8 cellular contexts compared by ENCODE assay signal in the genomic region with DNA sequence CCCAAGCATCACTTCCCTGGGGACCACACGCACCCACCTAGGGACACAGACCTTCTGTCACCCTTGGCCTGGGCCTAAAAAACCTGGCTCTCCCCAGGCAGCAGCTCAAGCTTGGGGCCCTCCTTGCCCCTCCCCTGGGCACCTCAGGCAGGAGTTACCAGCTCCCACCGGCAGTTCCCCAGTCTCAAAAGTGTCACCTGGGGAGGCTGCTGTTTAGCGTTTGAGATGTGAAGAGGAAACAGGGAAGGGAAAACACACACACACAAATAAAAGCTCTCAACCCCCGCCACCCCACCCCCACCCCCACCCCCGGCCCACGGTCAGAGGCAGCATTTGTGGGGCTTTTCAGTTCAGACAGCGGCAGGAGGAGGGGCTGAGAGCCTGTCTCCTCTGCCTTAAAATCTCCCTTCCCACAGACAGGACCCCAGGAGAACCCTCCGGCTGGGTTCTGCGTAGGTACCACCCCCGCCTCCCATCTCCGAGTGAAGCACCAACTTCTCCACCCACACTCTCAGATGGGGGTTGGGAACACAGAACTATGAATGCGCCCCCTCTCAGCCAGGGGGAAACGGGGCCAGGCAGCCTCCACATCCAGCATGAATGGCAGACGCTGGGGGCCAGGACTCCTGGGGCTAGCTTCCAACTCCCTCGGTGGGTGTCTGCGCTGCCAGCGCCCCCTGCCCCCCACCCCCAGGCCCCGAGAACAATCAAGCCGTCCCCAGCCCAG. TPM values are rescaled to one million over a fixed set of nuclear protein-coding genes. Genes with fewer than 3 reads are reported as not detected.
DNase-seq lines count a peak whose midpoint lies in the region; ATAC-seq and TF ChIP-seq lines count a peak whose summit lies in the region.
"Had no signal": no experiment of that assay in that cellular context is flagged by ENCODE, and none has a peak within 500 bp of the region (broad histone marks: within the 10 kb centered on the region; RNA-seq: fewer than 3 reads in every experiment).

No MANE protein-coding gene starts in this region.

- peak overlapping the region; percentile 90 for H3K4me3 ChIP-seq in GM12875 (ENCODE audit: low read depth, low read length)
- H3K4me3 ChIP-seq in gastroesophageal sphincter, result peak overlapping the region in 1 of 2 donors; percentile 99
- H3K4me3 ChIP-seq in skin epidermis, result peak overlapping the region in 5 of 7 experiments; percentile 10 to 99 (median 91)

- peaks cover 0 to 87% (median 53%) of the 10 kb centered on the region in 3 donors for H3K4me1 ChIP-seq in gastroesophageal sphincter

- no peaks in the 10 kb centered on the region for H3K36me3 ChIP-seq in gastroesophageal sphincter

- no peak for TF ChIP-seq POLR2A in gastroesophageal sphincter (IDR thresholded peaks at IDR 0.05)

- H3K9me3 ChIP-seq in gastroesophageal sphincter, result no peaks in the 10 kb centered on the region

- H3K27me3 ChIP-seq in gastroesophageal sphincter, result no peaks in the 10 kb centered on the region
- H3K27me3 ChIP-seq: spleen had no signal

- TF ChIP-seq EP300 in gastroesophageal sphincter (IDR thresholded peaks at IDR 0.05), result no peak

- DNase-seq in NCI-H82 treated with DMSO at 0.1 percent for 48 hours (lab: John Stamatoyannopoulos, UW; ENCODE audit: unreplicated experiment) (peak; percentile 22), NOMO-1 treated with DMSO at 0.1 percent for 48 hours (lab: John Stamatoyannopoulos, UW; ENCODE audit: unreplicated experiment) (no peak), NCI-H2081 treated with DMSO at 0.1 percent for 48 hours (lab: John Stamatoyannopoulos, UW) (no peak)
- DNase-seq in activated CD4-positive, CD25-positive, alpha-beta regulatory T cell (lab: John Stamatoyannopoulos, UW), result no peak
- DNase-seq: spleen had no signal

- ATAC-seq in gastroesophageal sphincter, result no peak

- peak overlapping the region in 3 of 4 donors; percentile 98 to 100 (median 100) for H3K27ac ChIP-seq in gastroesophageal sphincter
- peak overlapping the region in 10 of 21 experiments; percentile 8 to 99 (median 96) for H3K27ac ChIP-seq in skin epidermis

- no CpG with 5 or more reads among the region's 19 CpGs for WGBS in gastroesophageal sphincter (ENCODE audit: low coverage in 1 of 2), 2 donors

- no peak for TF ChIP-seq CTCF in GM12875 (IDR thresholded peaks at IDR 0.05; ENCODE audit: borderline replicate concordance, insufficient read depth, low read depth, low read length)
- no peak for TF ChIP-seq CTCF in gastroesophageal sphincter (IDR thresholded peaks at IDR 0.05)

RNA-seq across cellular contexts. Expression of gene NCOR2, which starts 3.0 kb away (rescaled TPM):
- 100 to 1,000 TPM in 2 of 4 donors, 10 to 100 TPM in 2; 67.2 to 148 (median 105) TPM for total RNA-seq in gastroesophageal sphincter
